In genomic region chr3:66386011-66386924, GRCh38 we compare ENCODE assay signal across 10 cellular contexts.
DNase-seq lines count a peak whose midpoint lies in the region; ATAC-seq and TF ChIP-seq lines count a peak whose summit lies in the region.
"Had no signal": no experiment of that assay in that cellular context is flagged by ENCODE, and none has a peak within 500 bp of the region (broad histone marks: within the 10 kb centered on the region; RNA-seq: fewer than 3 reads in every experiment).

No MANE protein-coding gene starts in this region.

- peaks cover 51% of the 10 kb centered on the region for H3K36me3 ChIP-seq in CD4-positive, alpha-beta memory T cell (ENCODE audit: insufficient read depth, low read length)
- H3K36me3 ChIP-seq in heart right ventricle = peaks cover 5 to 88% (median 57%) of the 10 kb centered on the region in 9 donors

- intact Hi-C loops in CD4-positive, alpha-beta memory T cell (cut with micrococcal nuclease) = no loop called here
- intact Hi-C loops in heart right ventricle (cut with DNase I) = no loop called here

- H3K4me3 Mint-ChIP-seq in CD4-positive, alpha-beta memory T cell = no peak overlapping the region
- H3K4me3 Mint-ChIP-seq in T-helper 17 cell = no peak overlapping the region
- H3K4me3 Mint-ChIP-seq: CD4-positive, alpha-beta T cell had no signal

- ATAC-seq in GM19324 (IDR thresholded peaks at IDR 0.05; ENCODE audit: low FRiP score, unreplicated experiment) = peak; percentile 88
- ATAC-seq in HG02943 (IDR thresholded peaks at IDR 0.05; ENCODE audit: low read depth, unreplicated experiment) = peak; percentile 94
- ATAC-seq in T-helper 17 cell = no peak
- no peak for ATAC-seq in heart right ventricle

- peak overlapping the region; percentile 46 to 78 (median 68) for H3K27ac Mint-ChIP-seq in CD4-positive, alpha-beta memory T cell
- peak overlapping the region; percentile 83 for H3K27ac Mint-ChIP-seq in T-helper 17 cell
- H3K27ac Mint-ChIP-seq: CD4-positive, alpha-beta T cell had no signal

- no peaks in the 10 kb centered on the region for H3K9me3 Mint-ChIP-seq in CD4-positive, alpha-beta memory T cell

- POLR2A ChIA-PET in CD4-positive, alpha-beta memory T cell (lab: Charles Lee; ENCODE audit: partially characterized antibody) = interaction anchor here (1.6 to 5.4 kb wide), 2 partner anchors 7 to 114 kb away, joined by 6 to 21 read pairs; partner anchors contain the start of gene LRIG1

- no peak for TF ChIP-seq CTCF in heart right ventricle (IDR thresholded peaks at IDR 0.05)

- no peaks in the 10 kb centered on the region for H3K27me3 ChIP-seq in CD4-positive, alpha-beta memory T cell (ENCODE audit: insufficient read depth, low read length)
- no peaks in the 10 kb centered on the region for H3K27me3 ChIP-seq in heart right ventricle
- H3K27me3 ChIP-seq: neutrophil had no signal

- no peak overlapping the region for H3K4me3 ChIP-seq in CD4-positive, alpha-beta memory T cell (ENCODE audit: low read length in 2 of 2)
- no peak overlapping the region for H3K4me3 ChIP-seq in heart right ventricle

- H3K4me1 ChIP-seq in CD4-positive, alpha-beta memory T cell (ENCODE audit: insufficient read depth, low read length) = peaks cover 32% of the 10 kb centered on the region
- peaks cover 0 to 5% (median 0%) of the 10 kb centered on the region in 9 donors for H3K4me1 ChIP-seq in heart right ventricle

- 97 to 98% methylated on average over 12 of the region's 12 CpGs for WGBS in heart right ventricle, 2 donors

- no peaks in the 10 kb centered on the region for H3K9me3 ChIP-seq in CD4-positive, alpha-beta memory T cell (ENCODE audit: control insufficient read depth in 1 of 2, low read length in 2 of 2)
- H3K9me3 ChIP-seq in T-helper 17 cell (ENCODE audit: control insufficient read depth, low read length, poor library complexity, severe bottlenecking) = no peaks in the 10 kb centered on the region
- H3K9me3 ChIP-seq in heart right ventricle = no peaks in the 10 kb centered on the region
- H3K9me3 ChIP-seq: neutrophil had no signal

- DNase-seq in CD4-positive, alpha-beta memory T cell = no peak
- no peak for DNase-seq in T-helper 17 cell
- DNase-seq in NCI-H446 (lab: John Stamatoyannopoulos, UW) = no peak
- no peak for DNase-seq in stimulated activated naive CD4-positive, alpha-beta T cell (lab: John Stamatoyannopoulos, UW)
- DNase-seq in heart right ventricle = no peak
- DNase-seq in NOMO-1 treated with dmso at 0.1 percent for 144 hours (lab: John Stamatoyannopoulos, UW; ENCODE audit: unreplicated experiment) = no peak
- DNase-seq: CD4-positive, alpha-beta T cell had no signal

- CTCF ChIA-PET in CD4-positive, alpha-beta memory T cell (lab: Charles Lee; ENCODE audit: partially characterized antibody) = interaction anchor here (2.6 kb wide), 1 partner anchor 8 kb away, joined by 29 read pairs; no protein-coding TSS in a partner anchor

- H3K27me3 Mint-ChIP-seq in CD4-positive, alpha-beta memory T cell = no peaks in the 10 kb centered on the region
- no peaks in the 10 kb centered on the region for H3K27me3 Mint-ChIP-seq in T-helper 17 cell
- H3K27me3 Mint-ChIP-seq: CD4-positive, alpha-beta T cell had no signal

- H3K27ac ChIP-seq in CD4-positive, alpha-beta memory T cell (ENCODE audit: low read depth, low read length) = no peak overlapping the region
- H3K27ac ChIP-seq in heart right ventricle = no peak overlapping the region
- H3K27ac ChIP-seq: neutrophil had no signal

- H3K4me1 Mint-ChIP-seq in CD4-positive, alpha-beta memory T cell = peaks cover 26 to 55% (median 34%) of the 10 kb centered on the region in 4 donors
- peaks cover 18% of the 10 kb centered on the region for H3K4me1 Mint-ChIP-seq in T-helper 17 cell

- peaks cover 75 to 79% of the 10 kb centered on the region in 2 donors for H3K36me3 Mint-ChIP-seq in CD4-positive, alpha-beta memory T cell
- H3K36me3 Mint-ChIP-seq in T-helper 17 cell (ENCODE audit: low read depth) = peaks cover 4% of the 10 kb centered on the region

Comparison
In these comparisons a context has a peak if more than half of its experiments do, and no peak if none do; other contexts are left out.
1. ATAC-seq: peak in GM19324 (single experiment) and HG02943 (single experiment); none in T-helper 17 cell (single experiment) and heart right ventricle (0 of 8).